Comparison of ENCODE assay signal across 17 cellular contexts in the genomic region with DNA sequence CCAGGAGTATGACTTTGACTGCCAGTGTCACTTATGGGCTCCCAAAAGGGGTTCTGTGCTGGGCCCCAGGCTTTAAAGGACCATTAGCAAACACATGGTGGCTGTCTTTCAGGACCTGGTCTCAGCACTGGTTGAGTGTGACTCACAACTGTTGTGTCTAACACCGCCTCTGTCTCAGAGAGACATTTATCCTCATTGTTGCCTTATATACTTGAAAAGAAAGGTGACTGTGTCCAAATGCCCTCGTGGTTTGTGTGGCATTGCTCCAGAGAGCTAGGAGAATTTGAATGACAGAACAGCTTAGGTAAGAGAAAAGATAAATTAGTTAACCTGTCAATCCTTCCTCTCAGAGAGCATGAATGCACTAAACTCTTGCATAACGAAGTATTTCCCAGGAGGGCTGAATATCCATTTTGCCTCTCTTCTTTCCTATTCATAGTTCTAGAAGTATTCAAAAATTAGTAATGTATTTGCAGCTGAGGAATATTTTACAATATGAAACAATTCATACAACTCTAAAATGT. TPM values are rescaled to one million over a fixed set of nuclear protein-coding genes. Genes with fewer than 3 reads are reported as not detected.
"Had no signal": no experiment of that assay in that cellular context is flagged by ENCODE, and none has a peak within 500 bp of the region (broad histone marks: within the 10 kb centered on the region; RNA-seq: fewer than 3 reads in every experiment).

No MANE protein-coding gene starts in this region.

- H3K36me3 ChIP-seq: pancreas, right lobe of liver had no signal

- H3K4me1 ChIP-seq: foreskin keratinocyte, pancreas, right lobe of liver had no signal

- H3K27ac ChIP-seq: foreskin keratinocyte, pancreas, right lobe of liver, skin epidermis had no signal

- H3K9me3 ChIP-seq: pancreas, right lobe of liver had no signal

- ATAC-seq: effector memory CD8-positive, alpha-beta T cell; foreskin keratinocyte; left lobe of liver; natural killer cell treated with Interleukin-12 subunit alpha and Interleukin-12 subunit beta and Interleukin-15 and Interleukin-18, amount 100 ng/mL, for 72 hours; pancreas; right lobe of liver had no signal

- DNase-seq: cerebellar nuclear complex; effector memory CD8-positive, alpha-beta T cell; foreskin keratinocyte; head of caudate nucleus; hippocampal formation; kidney glomerular epithelial cell; midbrain; occipital lobe; pancreas; right lobe of liver; stimulated activated CD4-positive, alpha-beta T cell treated with anti-CD3 and anti-CD28 coated beads, Interleukin-12 subunit alpha, Interleukin-12 subunit beta, amount 100 ng/mL, for 4 hours; stimulated activated naive CD4-positive, alpha-beta T cell treated with Interleukin-2 at 50 U/mL for 16 hours; trophoblast cell had no signal

- H3K27me3 ChIP-seq: foreskin keratinocyte, pancreas, right lobe of liver had no signal

- H3K4me3 ChIP-seq: pancreas, right lobe of liver, skin epidermis had no signal

RNA-seq across cellular contexts. Expression of gene FAM13C, which starts 14.5 kb away (rescaled TPM):
- total RNA-seq: epithelial cell of proximal tubule; natural killer cell treated with Interleukin-12 subunit alpha and Interleukin-12 subunit beta and Interleukin-15 and Interleukin-18, amount 100 ng/mL, for 72 hours had no signal
